8 cellular contexts compared by ENCODE assay signal in genomic region chrX:48531359-48531954, GRCh38. TPM values are rescaled to one million over a fixed set of nuclear protein-coding genes. Genes with fewer than 3 reads are reported as not detected.
DNase-seq lines count a peak whose midpoint lies in the region; TF ChIP-seq lines count a peak whose summit lies in the region.

No MANE protein-coding gene starts in this region.

- H3K36me3 ChIP-seq in trophoblast cell (ENCODE audit: control insufficient read depth in 1 of 2, insufficient read depth in 2 of 2, low read length in 2 of 2) = peaks cover 21 to 24% of the 10 kb centered on the region in 2 experiments

- H3K79me2 ChIP-seq in trophoblast cell (ENCODE audit: control insufficient read depth, insufficient read depth, low read length, poor library complexity) = no peaks in the 10 kb centered on the region

- H3K27ac ChIP-seq in trophoblast cell (ENCODE audit: low read depth, low read length) = no peak overlapping the region

- no peaks in the 10 kb centered on the region for H3K27me3 ChIP-seq in trophoblast cell (ENCODE audit: insufficient read depth, low read length)

- no peak overlapping the region for H2AFZ ChIP-seq in trophoblast cell (ENCODE audit: insufficient read depth, low read length, poor library complexity)

- TF ChIP-seq CTCF in epithelial cell of esophagus (IDR thresholded peaks at IDR 0.05; ENCODE audit: insufficient read depth, low read depth, low read length, missing control alignments) (no peak), GM10248 (IDR thresholded peaks at IDR 0.05; ENCODE audit: control extremely low read depth, extremely low read depth, low read depth, missing control alignments) (no peak)

- POLR2A ChIA-PET in GM10248 (lab: Yijun Ruan, JAX) = no interaction called here

- no peaks in the 10 kb centered on the region for H3K4me1 ChIP-seq in trophoblast cell (ENCODE audit: control insufficient read depth in 1 of 2, insufficient read depth in 2 of 2, low read length in 2 of 2)

- no peak overlapping the region for H3K23ac ChIP-seq in trophoblast cell (ENCODE audit: low read length)

- H3K9me3 ChIP-seq in trophoblast cell (ENCODE audit: insufficient read depth, low read depth, low read length) = no peaks in the 10 kb centered on the region

- H2AK5ac ChIP-seq in trophoblast cell (ENCODE audit: low read length) = no peak overlapping the region

- H3K4me2 ChIP-seq in trophoblast cell (ENCODE audit: low read length) = no peak overlapping the region

- H2BK5ac ChIP-seq in trophoblast cell (ENCODE audit: low read depth, low read length, poor library complexity) = no peak overlapping the region

- H3K4me3 ChIP-seq in epithelial cell of esophagus (ENCODE audit: low read length) (no peak overlapping the region), trophoblast cell (ENCODE audit: low read depth, low read length) (no peak overlapping the region)

- no peak overlapping the region for H4K8ac ChIP-seq in trophoblast cell (ENCODE audit: low read depth, low read length)

- no peak overlapping the region for H3K14ac ChIP-seq in trophoblast cell (ENCODE audit: low read length)

- H4K12ac ChIP-seq in trophoblast cell (ENCODE audit: low read depth, low read length) = no peak overlapping the region

- no peak overlapping the region for H3K18ac ChIP-seq in trophoblast cell (ENCODE audit: low read length)

- H3K4ac ChIP-seq in trophoblast cell (ENCODE audit: low read depth, low read length) = no peak overlapping the region

- WGBS in trophoblast cell (ENCODE audit: extremely low coverage, insufficient coverage, insufficient read length) = no CpG with 5 or more reads among the region's 4 CpGs

- no peak overlapping the region for H3K9ac ChIP-seq in trophoblast cell (ENCODE audit: low read length)

- DNase-seq in EL = peak; percentile 65
- DNase-seq in RPMI7951 (ENCODE audit: low read depth) = peak; percentile 88
- DNase-seq in epithelial cell of esophagus (ENCODE audit: low read depth) = peak; percentile 83
- DNase-seq in trophoblast cell = peak; percentile 24 to 62
- no peak for DNase-seq in pons (ENCODE audit: low spot score)
- no peak for DNase-seq in nucleus accumbens (lab: John Stamatoyannopoulos, UW)
- DNase-seq in GM10248 (ENCODE audit: extremely low spot score) = no peak
- DNase-seq in NCI-H2196 (lab: John Stamatoyannopoulos, UW; ENCODE audit: unreplicated experiment) = no peak

- H2BK120ac ChIP-seq in trophoblast cell (ENCODE audit: insufficient read depth, low read length, poor library complexity) = no peak overlapping the region

- no peak overlapping the region for H4K91ac ChIP-seq in trophoblast cell (ENCODE audit: low read depth, low read length)

- CTCF ChIA-PET in GM10248 (lab: Yijun Ruan, JAX) = interaction anchor here (1.3 kb wide), 1 partner anchor 9 kb away, joined by 3 read pairs; the partner anchor contains the start of gene TBC1D25

- no peaks in the 10 kb centered on the region for H3K79me1 ChIP-seq in trophoblast cell (ENCODE audit: low read length)

- no peak overlapping the region for H2BK12ac ChIP-seq in trophoblast cell (ENCODE audit: low read length)

RNA-seq across cellular contexts. Expression of gene TBC1D25, which starts 8.1 kb away (rescaled TPM):
- total RNA-seq in RPMI7951 (2014; rRNA removed; shearing (Covaris generic)) = 5.9 and 7.4 TPM in 2 replicates
- 7.7 and 7.9 TPM in 2 replicates for polyA plus RNA-seq in trophoblast cell (2013)

RNA-seq across cellular contexts. Expression of gene EBP, which starts 9.8 kb away (rescaled TPM):
- total RNA-seq in RPMI7951 (2014; rRNA removed; shearing (Covaris generic)) = 135 and 174 TPM in 2 replicates
- polyA plus RNA-seq in trophoblast cell (2013) = 118 TPM in 2 replicates

RNA-seq across cellular contexts. Expression of gene PORCN, which starts 22.7 kb away (rescaled TPM):
- 27.2 and 33.6 TPM in 2 replicates for total RNA-seq in RPMI7951 (2014; rRNA removed; shearing (Covaris generic))
- 29.8 and 31.0 TPM in 2 replicates for polyA plus RNA-seq in trophoblast cell (2013)

RNA-seq across cellular contexts. Expression of gene RBM3, which starts 42.8 kb away (rescaled TPM):
- 200 and 208 TPM in 2 replicates for total RNA-seq in RPMI7951 (2014; rRNA removed; shearing (Covaris generic))
- 159 and 161 TPM in 2 replicates for polyA plus RNA-seq in trophoblast cell (2013)

RNA-seq across cellular contexts. Expression of gene FTSJ1, which starts 55.5 kb away (rescaled TPM):
- total RNA-seq in RPMI7951 (2014; rRNA removed; shearing (Covaris generic)) = 120 and 137 TPM in 2 replicates
- 48.6 and 51.3 TPM in 2 replicates for polyA plus RNA-seq in trophoblast cell (2013)

Comparison
In these comparisons a context has a peak if more than half of its experiments do, and no peak if none do; other contexts are left out.
1. DNase-seq: peak in EL (single experiment), RPMI7951 (single experiment), epithelial cell of esophagus (single experiment) and trophoblast cell (2 of 2); none in pons (single experiment), nucleus accumbens (0 of 56), GM10248 (single experiment) and NCI-H2196 (single experiment).